In the genomic region with DNA sequence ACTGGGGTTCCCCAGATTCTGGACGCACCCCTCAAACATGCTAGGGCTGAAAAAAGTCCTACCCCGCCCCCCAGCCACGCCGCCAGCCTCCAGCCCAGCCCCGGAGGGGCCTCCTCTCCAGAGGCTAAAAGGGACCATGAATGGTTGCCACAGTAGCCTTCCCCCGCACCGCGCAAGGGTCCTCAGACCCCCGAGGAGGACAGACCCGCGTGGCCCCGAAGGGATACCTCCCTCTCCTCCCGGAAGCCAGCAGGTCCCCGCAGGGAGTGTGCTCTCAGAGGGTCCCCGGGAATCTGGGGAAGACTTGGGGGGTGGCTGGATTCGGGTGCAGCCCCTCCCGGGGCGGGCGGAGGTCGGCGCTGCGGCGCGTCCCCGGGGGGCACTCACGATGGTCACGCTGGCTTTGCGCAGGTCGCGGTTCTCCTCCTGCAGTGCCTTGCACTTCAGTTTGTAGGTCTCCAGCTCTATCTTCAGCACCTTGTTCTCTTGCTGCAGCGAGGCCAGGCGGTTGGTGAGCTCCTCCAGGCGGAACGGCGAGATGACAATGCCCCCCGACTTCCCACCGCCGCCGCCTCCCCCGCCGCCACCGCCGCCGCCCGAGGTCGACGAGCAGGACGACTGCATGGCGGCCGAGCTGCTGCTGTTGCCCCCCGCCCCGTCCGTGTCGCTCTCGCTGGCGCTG, we compare ENCODE assay signal across 8 cellular contexts. TPM values are rescaled to one million over a fixed set of nuclear protein-coding genes. Genes with fewer than 3 reads are reported as not detected.
DNase-seq lines count a peak whose midpoint lies in the region; ATAC-seq and TF ChIP-seq lines count a peak whose summit lies in the region.

No MANE protein-coding gene starts in this region.

- H3K36me3 ChIP-seq in BLaER1 treated with 17β-estradiol and CSF1 and Interleukin-3, amounts not matched to agents 10 nM and 100 nM, result peaks cover 0 to 25% (median 16%) of the 10 kb centered on the region in 11 experiments; a peak in 14 of 22 replicates
- H3K36me3 ChIP-seq in cardiac muscle cell, result no peaks in the 10 kb centered on the region

- H3K9me3 Mint-ChIP-seq in activated T-helper 17 cell treated with anti-CD3 and anti-CD28 coated beads, Interleukin-2, amount 50 U/mL, for 72 hours, result no peaks in the 10 kb centered on the region

- H3K4me1 Mint-ChIP-seq in activated T-helper 17 cell treated with anti-CD3 and anti-CD28 coated beads, Interleukin-2, amount 50 U/mL, for 72 hours, result peaks cover 59% of the 10 kb centered on the region

- H3K9ac ChIP-seq in BLaER1 treated with 17β-estradiol and CSF1 and Interleukin-3, amounts not matched to agents 10 nM and 100 nM, result peak overlapping the region; percentile 87 to 94 (median 92)

- H3K27me3 Mint-ChIP-seq in activated T-helper 17 cell treated with anti-CD3 and anti-CD28 coated beads, Interleukin-2, amount 50 U/mL, for 72 hours, result no peaks in the 10 kb centered on the region

- peak overlapping the region; percentile 95 to 100 (median 99) for H3K4me3 ChIP-seq in BLaER1 treated with 17β-estradiol and CSF1 and Interleukin-3, amounts not matched to agents 10 nM and 100 nM
- H3K4me3 ChIP-seq in cardiac muscle cell (peak overlapping the region; percentile 93), retinal pigment epithelial cell (ENCODE audit: low read length) (peak overlapping the region; percentile 97)

- TF ChIP-seq CTCF in cardiac muscle cell (IDR thresholded peaks at IDR 0.05; ENCODE audit: low read depth, low read length) (no peak), retinal pigment epithelial cell (conservative IDR thresholded peaks at IDR 0.05; ENCODE audit: low read depth, low read length) (no peak)

- H3K9me3 ChIP-seq in BLaER1 treated with 17β-estradiol and CSF1 and Interleukin-3, amounts not matched to agents 10 nM and 100 nM (replicated peaks in 1 of 11), result no peaks in the 10 kb centered on the region
- no peaks in the 10 kb centered on the region for H3K9me3 ChIP-seq in cardiac muscle cell (ENCODE audit: low read depth)

- peaks cover 37 to 45% (median 43%) of the 10 kb centered on the region in 10 experiments for H3K4me1 ChIP-seq in BLaER1 treated with 17β-estradiol and CSF1 and Interleukin-3, amounts not matched to agents 10 nM and 100 nM
- peaks cover 27% of the 10 kb centered on the region for H3K4me1 ChIP-seq in cardiac muscle cell (ENCODE audit: low read depth)

- no peaks in the 10 kb centered on the region for H3K27me3 ChIP-seq in BLaER1 treated with 17β-estradiol and CSF1 and Interleukin-3, amounts not matched to agents 10 nM and 100 nM
- no peaks in the 10 kb centered on the region for H3K27me3 ChIP-seq in cardiac muscle cell

- peak overlapping the region; percentile 98 for H3K4me3 Mint-ChIP-seq in activated T-helper 17 cell treated with anti-CD3 and anti-CD28 coated beads, Interleukin-2, amount 50 U/mL, for 72 hours

- H3K4me2 ChIP-seq in BLaER1 treated with 17β-estradiol and CSF1 and Interleukin-3, amounts not matched to agents 10 nM and 100 nM, result peak overlapping the region; percentile 83 to 98 (median 92)

- H3K36me3 Mint-ChIP-seq in activated T-helper 17 cell treated with anti-CD3 and anti-CD28 coated beads, Interleukin-2, amount 50 U/mL, for 72 hours (ENCODE audit: low read depth), result peaks cover 52% of the 10 kb centered on the region

- DNase-seq in cardiac muscle cell (ENCODE audit: low read depth in 1 of 2, low spot score in 1 of 2) (no peak), retinal pigment epithelial cell (ENCODE audit: low read depth) (no peak), DMS114 treated with DMSO at 0.1 percent for 48 hours (lab: John Stamatoyannopoulos, UW; ENCODE audit: unreplicated experiment) (no peak)

- peak overlapping the region; percentile 62 to 97 (median 93) for H3K27ac ChIP-seq in BLaER1 treated with 17β-estradiol and CSF1 and Interleukin-3, amounts not matched to agents 10 nM and 100 nM
- peak overlapping the region; percentile 89 for H3K27ac ChIP-seq in cardiac muscle cell

- peak; percentile 1 for ATAC-seq in HG03045 (IDR thresholded peaks at IDR 0.05; ENCODE audit: unreplicated experiment)
- ATAC-seq in activated T-helper 17 cell treated with anti-CD3 and anti-CD28 coated beads, Interleukin-2, amount 50 U/mL, for 72 hours (replicated peaks), result peak; percentile 0
- no peak for ATAC-seq in GM18861 (IDR thresholded peaks at IDR 0.05; ENCODE audit: unreplicated experiment)
- ATAC-seq in HG02642 (IDR thresholded peaks at IDR 0.05; ENCODE audit: poor library complexity, unreplicated experiment), result no peak

- peaks cover 27 to 52% (median 47%) of the 10 kb centered on the region in 11 experiments; a peak in 21 of 22 replicates for H4K20me1 ChIP-seq in BLaER1 treated with 17β-estradiol and CSF1 and Interleukin-3, amounts not matched to agents 10 nM and 100 nM

- H3K27ac Mint-ChIP-seq in activated T-helper 17 cell treated with anti-CD3 and anti-CD28 coated beads, Interleukin-2, amount 50 U/mL, for 72 hours, result peak overlapping the region; percentile 100

RNA-seq across cellular contexts. Expression of a gene that starts 0.5 kb away (rescaled TPM):
- 10 to 100 TPM; 34.4 to 49.1 TPM for total RNA-seq in activated T-helper 17 cell treated with anti-CD3 and anti-CD28 coated beads, Interleukin-2, amount 50 U/mL, for 72 hours
- 15.8 and 22.2 TPM in 2 replicates for total RNA-seq in cardiac muscle cell
- polyA plus RNA-seq in cardiac muscle cell, result 11.0 and 14.5 TPM in 2 replicates

Comparison
In these comparisons a context has a peak if more than half of its experiments do, and no peak if none do; other contexts are left out.
1. ATAC-seq: peak in HG03045 (single experiment) and activated T-helper 17 cell treated with anti-CD3 and anti-CD28 coated beads, Interleukin-2, amount 50 U/mL, for 72 hours (single experiment); none in GM18861 (single experiment) and HG02642 (single experiment).
2. Peak in every context shown above with its lines, with median percentiles within 50 percentile points of each other: H3K4me3 ChIP-seq.